ENCODE assay signal across 1 cellular context in the genomic region with DNA sequence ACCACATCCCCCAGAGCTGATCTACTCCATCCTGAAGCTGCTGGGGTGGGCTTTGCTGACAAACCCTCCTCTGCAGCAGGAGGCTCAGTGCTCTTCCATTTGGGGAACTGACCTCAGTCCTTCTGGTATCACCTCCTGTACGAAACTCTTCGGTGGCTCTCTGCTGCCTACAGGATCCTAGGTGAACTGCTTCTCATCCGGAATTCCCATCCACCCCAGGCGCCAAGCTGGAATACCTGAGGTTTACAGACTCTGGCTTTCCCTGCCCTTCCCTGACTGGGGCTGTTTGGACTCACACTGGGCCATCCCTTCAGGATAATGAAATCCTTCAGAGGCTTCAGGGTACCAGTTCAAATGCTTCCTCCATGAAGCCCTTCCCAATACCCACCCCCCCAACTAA.
TF ChIP-seq lines count a peak whose summit lies in the region.

No MANE protein-coding gene starts in this region.

TF ChIP-seq in HepG2, 621 proteins besides CTCF, POLR2A, EP300 and RAD21:
- TF ChIP-seq KAT7 (CRISPR knock-in tag; IDR thresholded peaks at IDR 0.05; ENCODE audit: borderline replicate concordance) (no peak), ZNF17 (CRISPR knock-in tag; IDR thresholded peaks at IDR 0.05) (no peak), ZNF232 (CRISPR knock-in tag; IDR thresholded peaks at IDR 0.05; ENCODE audit: borderline replicate concordance) (no peak), KDM3A (CRISPR knock-in tag; IDR thresholded peaks at IDR 0.05; ENCODE audit: low read depth) (no peak), ZNF432 (CRISPR knock-in tag; IDR thresholded peaks at IDR 0.05; ENCODE audit: borderline replicate concordance) (no peak), ZNF850 (CRISPR knock-in tag; conservative IDR thresholded peaks at IDR 0.05) (no peak), FOSL1 (CRISPR knock-in tag; IDR thresholded peaks at IDR 0.05; ENCODE audit: borderline replicate concordance) (no peak), MAFG (CRISPR knock-in tag; IDR thresholded peaks at IDR 0.05) (no peak), ZNF180 (CRISPR knock-in tag; IDR thresholded peaks at IDR 0.05; ENCODE audit: borderline replicate concordance, low read depth) (no peak), CCAR2 (optimal IDR thresholded peaks at IDR 0.05; ENCODE audit: low read depth, low read length) (no peak)
- TF ChIP-seq, protein P1, sequence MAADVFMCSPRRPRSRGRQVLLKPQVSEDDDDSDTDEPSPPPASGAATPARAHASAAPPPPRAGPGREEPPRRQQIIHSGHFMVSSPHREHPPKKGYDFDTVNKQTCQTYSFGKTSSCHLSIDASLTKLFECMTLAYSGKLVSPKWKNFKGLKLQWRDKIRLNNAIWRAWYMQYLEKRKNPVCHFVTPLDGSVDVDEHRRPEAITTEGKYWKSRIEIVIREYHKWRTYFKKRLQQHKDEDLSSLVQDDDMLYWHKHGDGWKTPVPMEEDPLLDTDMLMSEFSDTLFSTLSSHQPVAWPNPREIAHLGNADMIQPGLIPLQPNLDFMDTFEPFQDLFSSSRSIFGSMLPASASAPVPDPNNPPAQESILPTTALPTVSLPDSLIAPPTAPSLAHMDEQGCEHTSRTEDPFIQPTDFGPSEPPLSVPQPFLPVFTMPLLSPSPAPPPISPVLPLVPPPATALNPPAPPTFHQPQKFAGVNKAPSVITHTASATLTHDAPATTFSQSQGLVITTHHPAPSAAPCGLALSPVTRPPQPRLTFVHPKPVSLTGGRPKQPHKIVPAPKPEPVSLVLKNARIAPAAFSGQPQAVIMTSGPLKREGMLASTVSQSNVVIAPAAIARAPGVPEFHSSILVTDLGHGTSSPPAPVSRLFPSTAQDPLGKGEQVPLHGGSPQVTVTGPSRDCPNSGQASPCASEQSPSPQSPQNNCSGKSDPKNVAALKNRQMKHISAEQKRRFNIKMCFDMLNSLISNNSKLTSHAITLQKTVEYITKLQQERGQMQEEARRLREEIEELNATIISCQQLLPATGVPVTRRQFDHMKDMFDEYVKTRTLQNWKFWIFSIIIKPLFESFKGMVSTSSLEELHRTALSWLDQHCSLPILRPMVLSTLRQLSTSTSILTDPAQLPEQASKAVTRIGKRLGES (CRISPR knock-in tag; IDR thresholded peaks at IDR 0.05; ENCODE audit: borderline replicate concordance): no peak
- TF ChIP-seq, protein P2, sequence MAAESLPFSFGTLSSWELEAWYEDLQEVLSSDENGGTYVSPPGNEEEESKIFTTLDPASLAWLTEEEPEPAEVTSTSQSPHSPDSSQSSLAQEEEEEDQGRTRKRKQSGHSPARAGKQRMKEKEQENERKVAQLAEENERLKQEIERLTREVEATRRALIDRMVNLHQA (CRISPR knock-in tag; IDR thresholded peaks at IDR 0.05): no peak
- TF ChIP-seq, protein P3, sequence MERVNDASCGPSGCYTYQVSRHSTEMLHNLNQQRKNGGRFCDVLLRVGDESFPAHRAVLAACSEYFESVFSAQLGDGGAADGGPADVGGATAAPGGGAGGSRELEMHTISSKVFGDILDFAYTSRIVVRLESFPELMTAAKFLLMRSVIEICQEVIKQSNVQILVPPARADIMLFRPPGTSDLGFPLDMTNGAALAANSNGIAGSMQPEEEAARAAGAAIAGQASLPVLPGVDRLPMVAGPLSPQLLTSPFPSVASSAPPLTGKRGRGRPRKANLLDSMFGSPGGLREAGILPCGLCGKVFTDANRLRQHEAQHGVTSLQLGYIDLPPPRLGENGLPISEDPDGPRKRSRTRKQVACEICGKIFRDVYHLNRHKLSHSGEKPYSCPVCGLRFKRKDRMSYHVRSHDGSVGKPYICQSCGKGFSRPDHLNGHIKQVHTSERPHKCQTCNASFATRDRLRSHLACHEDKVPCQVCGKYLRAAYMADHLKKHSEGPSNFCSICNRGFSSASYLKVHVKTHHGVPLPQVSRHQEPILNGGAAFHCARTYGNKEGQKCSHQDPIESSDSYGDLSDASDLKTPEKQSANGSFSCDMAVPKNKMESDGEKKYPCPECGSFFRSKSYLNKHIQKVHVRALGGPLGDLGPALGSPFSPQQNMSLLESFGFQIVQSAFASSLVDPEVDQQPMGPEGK (CRISPR knock-in tag; IDR thresholded peaks at IDR 0.05): no peak
